1 cellular context compared by ENCODE assay signal in genomic region chrX:55160685-55161552, GRCh38.
TF ChIP-seq lines count a peak whose summit lies in the region.

No MANE protein-coding gene starts in this region.

TF ChIP-seq in HepG2, 621 proteins besides CTCF, POLR2A, EP300 and RAD21 (continued from another document and continues in another):
- TF ChIP-seq ZNF75D (CRISPR knock-in tag; IDR thresholded peaks at IDR 0.05; ENCODE audit: borderline replicate concordance) (no peak), CAMTA2 (CRISPR knock-in tag; IDR thresholded peaks at IDR 0.05; ENCODE audit: borderline replicate concordance) (no peak), MBNL3 (CRISPR knock-in tag; conservative IDR thresholded peaks at IDR 0.05) (no peak), ZBTB20 (CRISPR knock-in tag; IDR thresholded peaks at IDR 0.05; ENCODE audit: borderline replicate concordance, low read depth) (no peak), NCOA5 (CRISPR knock-in tag; IDR thresholded peaks at IDR 0.05) (no peak), ZBTB7A (CRISPR knock-in tag; IDR thresholded peaks at IDR 0.05) (no peak), ZNF501 (CRISPR knock-in tag; IDR thresholded peaks at IDR 0.05) (0 out of 2 replicates have a peak, but pooled peaks have one; percentile 41), TOPORS (CRISPR knock-in tag; IDR thresholded peaks at IDR 0.05) (no peak), MYNN (CRISPR knock-in tag; IDR thresholded peaks at IDR 0.05; ENCODE audit: low read depth) (no peak), ZNF782 (CRISPR knock-in tag; IDR thresholded peaks at IDR 0.05; ENCODE audit: borderline replicate concordance) (0 out of 2 replicates have a peak, but pooled peaks have one; percentile 30), KLF9 (CRISPR knock-in tag; IDR thresholded peaks at IDR 0.05; ENCODE audit: low read depth) (no peak), ZNF550 (CRISPR knock-in tag; IDR thresholded peaks at IDR 0.05; ENCODE audit: borderline replicate concordance) (no peak), KLF12 (CRISPR knock-in tag; IDR thresholded peaks at IDR 0.05; ENCODE audit: borderline replicate concordance) (peak; percentile 56; the same call in 1 of the 2 replicates), ZFP62 (CRISPR knock-in tag; IDR thresholded peaks at IDR 0.05) (no peak), ZNF333 (CRISPR knock-in tag; IDR thresholded peaks at IDR 0.05; ENCODE audit: borderline replicate concordance) (no peak), STAG1 (CRISPR knock-in tag; IDR thresholded peaks at IDR 0.05) (peak; percentile 54), HNF4G (IDR thresholded peaks at IDR 0.05; ENCODE audit: borderline replicate concordance, low read depth, low read length) (peak; percentile 5; the same call in 1 of the 2 replicates), HNF4G (CRISPR knock-in tag; IDR thresholded peaks at IDR 0.05; ENCODE audit: borderline replicate concordance, low read depth) (no peak), ZC3H4 (CRISPR knock-in tag; IDR thresholded peaks at IDR 0.05; ENCODE audit: borderline replicate concordance) (no peak), MTA3 (CRISPR knock-in tag; IDR thresholded peaks at IDR 0.05) (no peak), ZNF609 (CRISPR knock-in tag; IDR thresholded peaks at IDR 0.05; ENCODE audit: borderline replicate concordance) (no peak), TEAD2 (CRISPR knock-in tag; IDR thresholded peaks at IDR 0.05) (no peak), TFDP2 (CRISPR knock-in tag; IDR thresholded peaks at IDR 0.05) (peak; percentile 37; the same call in 1 of the 2 replicates), MYPOP (CRISPR knock-in tag; IDR thresholded peaks at IDR 0.05) (no peak), ZNF180 (CRISPR knock-in tag; IDR thresholded peaks at IDR 0.05; ENCODE audit: borderline replicate concordance, low read depth) (no peak), FUBP1 (CRISPR knock-in tag; IDR thresholded peaks at IDR 0.05; ENCODE audit: borderline replicate concordance) (no peak), CENPT (CRISPR knock-in tag; IDR thresholded peaks at IDR 0.05; ENCODE audit: low read depth) (no peak), GZF1 (CRISPR knock-in tag; IDR thresholded peaks at IDR 0.05) (no peak), GTF3A (CRISPR knock-in tag; conservative IDR thresholded peaks at IDR 0.05) (no peak), ZNF414 (CRISPR knock-in tag; IDR thresholded peaks at IDR 0.05) (no peak; the same call in 1 of the 2 replicates), ZNF883 (CRISPR knock-in tag; IDR thresholded peaks at IDR 0.05; ENCODE audit: not compliant biosample characterization) (no peak), PLSCR1 (CRISPR knock-in tag; IDR thresholded peaks at IDR 0.05; ENCODE audit: borderline replicate concordance) (no peak), GATAD2A (CRISPR knock-in tag; IDR thresholded peaks at IDR 0.05) (no peak), ZNF367 (CRISPR knock-in tag; IDR thresholded peaks at IDR 0.05; ENCODE audit: borderline replicate concordance) (no peak), ASH2L (IDR thresholded peaks at IDR 0.05; ENCODE audit: insufficient read length, low read depth, low read length) (peak; percentile 71), KLF16 (CRISPR knock-in tag; IDR thresholded peaks at IDR 0.05) (no peak), ZNF891 (CRISPR knock-in tag; IDR thresholded peaks at IDR 0.05) (peak; percentile 20; the same call in 1 of the 2 replicates), ZNF570 (CRISPR knock-in tag; IDR thresholded peaks at IDR 0.05; ENCODE audit: borderline replicate concordance) (no peak), SNRNP70 (IDR thresholded peaks at IDR 0.05; ENCODE audit: low read depth, low read length) (no peak), JUNB (CRISPR knock-in tag; IDR thresholded peaks at IDR 0.05; ENCODE audit: borderline replicate concordance) (no peak), ZNF639 (CRISPR knock-in tag; conservative IDR thresholded peaks at IDR 0.05) (no peak), ZNF713 (CRISPR knock-in tag; IDR thresholded peaks at IDR 0.05) (no peak), ZNF10 (CRISPR knock-in tag; IDR thresholded peaks at IDR 0.05; ENCODE audit: borderline replicate concordance, low read depth) (no peak), MIER2 (CRISPR knock-in tag; IDR thresholded peaks at IDR 0.05) (no peak), PRDM15 (CRISPR knock-in tag; IDR thresholded peaks at IDR 0.05) (no peak)
